Comparison of ENCODE assay signal across 15 cellular contexts in the genomic region with DNA sequence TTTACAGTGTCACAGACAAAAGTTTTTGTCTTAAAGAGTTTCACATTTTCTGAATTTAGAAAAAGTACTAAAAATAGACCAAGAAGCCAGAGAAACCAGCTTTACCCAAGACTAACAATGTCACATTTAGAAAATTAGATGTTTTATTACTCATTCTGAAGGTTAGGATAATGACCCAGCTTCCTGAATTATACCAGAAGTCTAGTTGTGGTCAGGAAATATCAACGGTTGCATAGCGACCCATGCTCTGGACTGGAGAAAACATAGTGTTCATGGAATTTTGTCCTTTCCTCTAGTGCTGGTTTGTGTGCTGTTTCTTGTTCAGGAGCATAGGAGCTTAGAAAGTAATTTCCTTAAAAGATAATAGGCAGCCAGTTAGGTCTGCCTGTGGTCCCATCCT. TPM values are rescaled to one million over a fixed set of nuclear protein-coding genes. Genes with fewer than 3 reads are reported as not detected.
DNase-seq lines count a peak whose midpoint lies in the region; ATAC-seq and TF ChIP-seq lines count a peak whose summit lies in the region.
"Had no signal": no experiment of that assay in that cellular context is flagged by ENCODE, and none has a peak within 500 bp of the region (broad histone marks: within the 10 kb centered on the region; RNA-seq: fewer than 3 reads in every experiment).

No MANE protein-coding gene starts in this region.

- H3K4me2 ChIP-seq in BLaER1 treated with 17β-estradiol and CSF1 and Interleukin-3, amounts not matched to agents 10 nM and 100 nM: peak overlapping the region in 8 of 11 experiments; percentile 3 to 50 (median 28); a peak in 9 of 22 replicates
- H3K4me2 ChIP-seq in Loucy (ENCODE audit: low read depth, low read length, poor library complexity, severe bottlenecking): peak overlapping the region; percentile 77
- H3K4me2 ChIP-seq in mesenchymal stem cell (ENCODE audit: low read length, poor library complexity, severe bottlenecking): no peak overlapping the region

- no peak overlapping the region for H4K91ac ChIP-seq in mesenchymal stem cell (ENCODE audit: low read length)

- peak overlapping the region in 1 of 11 experiments; percentile 10; a peak in 1 of 22 replicates for H3K27ac ChIP-seq in BLaER1 treated with 17β-estradiol and CSF1 and Interleukin-3, amounts not matched to agents 10 nM and 100 nM
- H3K27ac ChIP-seq in mesenchymal stem cell (ENCODE audit: low read length, poor library complexity, severe bottlenecking): no peak overlapping the region
- H3K27ac ChIP-seq: SJSA1 had no signal

- TF ChIP-seq CTCF in Loucy (conservative IDR thresholded peaks at IDR 0.05; ENCODE audit: low read length) (no peak), choroid plexus epithelial cell (conservative IDR thresholded peaks at IDR 0.05; ENCODE audit: low read depth, low read length) (no peak)

- H3K23ac ChIP-seq in mesenchymal stem cell (ENCODE audit: low read length in 2 of 2): no peak overlapping the region

- H3K79me1 ChIP-seq in mesenchymal stem cell (replicated peaks; ENCODE audit: low read length, poor library complexity, severe bottlenecking): no peaks in the 10 kb centered on the region

- H3K4ac ChIP-seq in mesenchymal stem cell (ENCODE audit: low read depth in 1 of 2, low read length in 2 of 2): no peak overlapping the region

- H2BK5ac ChIP-seq in mesenchymal stem cell (ENCODE audit: low read depth, low read length, poor library complexity, severe bottlenecking): no peak overlapping the region

- 0% methylated on average over 2 of the region's 2 CpGs for WGBS in mesenchymal stem cell

- H2AFZ ChIP-seq in Loucy (ENCODE audit: low read length): no peak overlapping the region
- H2AFZ ChIP-seq in mesenchymal stem cell (ENCODE audit: low read depth, low read length): no peak overlapping the region

- H4K20me1 ChIP-seq in BLaER1 treated with 17β-estradiol and CSF1 and Interleukin-3, amounts not matched to agents 10 nM and 100 nM: no peaks in the 10 kb centered on the region
- H4K20me1 ChIP-seq in Loucy (ENCODE audit: insufficient read depth, low read length, poor library complexity, severe bottlenecking): no peaks in the 10 kb centered on the region

- no peak overlapping the region for H3K18ac ChIP-seq in mesenchymal stem cell (ENCODE audit: low read depth in 1 of 2, low read length in 2 of 2)

- H3K14ac ChIP-seq in mesenchymal stem cell (ENCODE audit: low read length in 2 of 2): no peak overlapping the region

- H3K4me3 ChIP-seq in BLaER1 treated with 17β-estradiol and CSF1 and Interleukin-3, amounts not matched to agents 10 nM and 100 nM: no peak overlapping the region
- H3K4me3 ChIP-seq in Loucy (ENCODE audit: low read length, poor library complexity, severe bottlenecking): peak overlapping the region; percentile 54
- no peak overlapping the region for H3K4me3 ChIP-seq in choroid plexus epithelial cell (ENCODE audit: low read depth, low read length)
- H3K4me3 ChIP-seq in mesenchymal stem cell (ENCODE audit: insufficient read depth in 1 of 2, low read depth in 1 of 2, low read length in 2 of 2): no peak overlapping the region
- H3K4me3 ChIP-seq: SJSA1 had no signal

- no peak overlapping the region for H2AK5ac ChIP-seq in mesenchymal stem cell (ENCODE audit: low read length, severe bottlenecking)

- DNase-seq in choroid plexus epithelial cell (ENCODE audit: low read depth): peak; percentile 94
- DNase-seq in mesenchymal stem cell: peak; percentile 96
- DNase-seq in DMS 273 treated with DMSO at 0.1 percent for 48 hours (lab: John Stamatoyannopoulos, UW): no peak
- DNase-seq: activated CD4-positive, alpha-beta T cell treated with anti-CD3 and anti-CD28 coated beads for 36 hours; CD4-positive, alpha-beta memory T cell; effector CD4-positive, alpha-beta T cell; NCI-H2171; nephron progenitor cell; stimulated activated naive B cell treated with anti-CD40 and anti-IgM and Interleukin-4, amounts not matched to agents 10 μg/mL and 1 μg/mL and 100 μg/mL, for 72 hours had no signal

- no peak overlapping the region for H2BK12ac ChIP-seq in mesenchymal stem cell (ENCODE audit: low read length in 2 of 2)

- ATAC-seq in GM21515 (IDR thresholded peaks at IDR 0.05; ENCODE audit: unreplicated experiment) (no peak), HG03460 (IDR thresholded peaks at IDR 0.05; ENCODE audit: unreplicated experiment) (no peak), GM18517 (IDR thresholded peaks at IDR 0.05; ENCODE audit: unreplicated experiment) (no peak)
- ATAC-seq: activated CD4-positive, alpha-beta T cell treated with anti-CD3 and anti-CD28 coated beads for 36 hours; stimulated activated naive B cell treated with anti-CD40 and anti-IgM and Interleukin-4, amounts not matched to agents 10 μg/mL and 1 μg/mL and 100 μg/mL, for 72 hours had no signal

- no peaks in the 10 kb centered on the region for H3K79me2 ChIP-seq in Loucy (ENCODE audit: insufficient read depth, low read length)

- H3K9me2 ChIP-seq in Loucy (replicated peaks; ENCODE audit: low read depth, low read length): no peaks in the 10 kb centered on the region

- H3K4me1 ChIP-seq in BLaER1 treated with 17β-estradiol and CSF1 and Interleukin-3, amounts not matched to agents 10 nM and 100 nM: peaks cover 0 to 8% (median 6%) of the 10 kb centered on the region in 10 experiments; a peak in 11 of 20 replicates
- peaks cover 56% of the 10 kb centered on the region for H3K4me1 ChIP-seq in Loucy (ENCODE audit: insufficient read depth, low read length, poor library complexity, severe bottlenecking)
- no peaks in the 10 kb centered on the region for H3K4me1 ChIP-seq in mesenchymal stem cell (ENCODE audit: control insufficient read depth, insufficient read depth, low read depth, low read length)
- H3K4me1 ChIP-seq: SJSA1 had no signal

- H3K36me3 ChIP-seq in BLaER1 treated with 17β-estradiol and CSF1 and Interleukin-3, amounts not matched to agents 10 nM and 100 nM: no peaks in the 10 kb centered on the region
- H3K36me3 ChIP-seq in Loucy (ENCODE audit: insufficient read depth, low read length) (no peaks in the 10 kb centered on the region), mesenchymal stem cell (ENCODE audit: control insufficient read depth in 1 of 2, insufficient read depth in 2 of 2, low read depth in 1 of 2, low read length in 2 of 2) (no peaks in the 10 kb centered on the region)
- H3K36me3 ChIP-seq: SJSA1 had no signal

- no peak overlapping the region for H3K9ac ChIP-seq in BLaER1 treated with 17β-estradiol and CSF1 and Interleukin-3, amounts not matched to agents 10 nM and 100 nM
- H3K9ac ChIP-seq in Loucy (ENCODE audit: low read depth, low read length, poor library complexity, severe bottlenecking): peak overlapping the region; percentile 62
- peak overlapping the region; percentile 78 for H3K9ac ChIP-seq in mesenchymal stem cell (ENCODE audit: low read length)

- H3K9me3 ChIP-seq in BLaER1 treated with 17β-estradiol and CSF1 and Interleukin-3, amounts not matched to agents 10 nM and 100 nM (replicated peaks in 1 of 11): no peaks in the 10 kb centered on the region
- H3K9me3 ChIP-seq in Loucy (ENCODE audit: insufficient read depth, low read depth, low read length) (no peaks in the 10 kb centered on the region), mesenchymal stem cell (ENCODE audit: control insufficient read depth, low read length) (no peaks in the 10 kb centered on the region)
- H3K9me3 ChIP-seq: SJSA1 had no signal

- H4K8ac ChIP-seq in mesenchymal stem cell (ENCODE audit: low read length): no peak overlapping the region

- no peak overlapping the region for H2BK120ac ChIP-seq in mesenchymal stem cell (ENCODE audit: low read depth, low read length)

- no peaks in the 10 kb centered on the region for H3K27me3 ChIP-seq in BLaER1 treated with 17β-estradiol and CSF1 and Interleukin-3, amounts not matched to agents 10 nM and 100 nM
- H3K27me3 ChIP-seq in Loucy (ENCODE audit: insufficient read depth, low read length, poor library complexity, severe bottlenecking): no peaks in the 10 kb centered on the region
- no peaks in the 10 kb centered on the region for H3K27me3 ChIP-seq in mesenchymal stem cell (ENCODE audit: control insufficient read depth in 1 of 2, insufficient read depth in 1 of 2, low read length in 2 of 2)
- H3K27me3 ChIP-seq: SJSA1 had no signal

- H3F3A ChIP-seq in Loucy (ENCODE audit: low read depth): 0 out of 2 replicates have a peak, but pooled peaks cover 3% of the 10 kb centered on the region

- no peak overlapping the region for H2BK15ac ChIP-seq in mesenchymal stem cell (ENCODE audit: low read depth, poor library complexity, severe bottlenecking)

RNA-seq across cellular contexts. Expression of a gene that starts 59.0 kb away (rescaled TPM):
- polyA plus RNA-seq in mesenchymal stem cell (2013, experiment 1 of 2): 0.08 TPM
- 0.04 TPM for polyA plus RNA-seq in mesenchymal stem cell (2013, experiment 2 of 2)
- polyA plus RNA-seq: CD4-positive, alpha-beta memory T cell had no signal

Comparison
In these comparisons a context has a peak if more than half of its experiments do, and no peak if none do; other contexts are left out.
1. H3K9ac ChIP-seq: peak in Loucy (single experiment) and mesenchymal stem cell (single experiment); none in BLaER1 treated with 17β-estradiol and CSF1 and Interleukin-3, amounts not matched to agents 10 nM and 100 nM (0 of 11).